34 cellular contexts compared by ENCODE assay signal in the genomic region with DNA sequence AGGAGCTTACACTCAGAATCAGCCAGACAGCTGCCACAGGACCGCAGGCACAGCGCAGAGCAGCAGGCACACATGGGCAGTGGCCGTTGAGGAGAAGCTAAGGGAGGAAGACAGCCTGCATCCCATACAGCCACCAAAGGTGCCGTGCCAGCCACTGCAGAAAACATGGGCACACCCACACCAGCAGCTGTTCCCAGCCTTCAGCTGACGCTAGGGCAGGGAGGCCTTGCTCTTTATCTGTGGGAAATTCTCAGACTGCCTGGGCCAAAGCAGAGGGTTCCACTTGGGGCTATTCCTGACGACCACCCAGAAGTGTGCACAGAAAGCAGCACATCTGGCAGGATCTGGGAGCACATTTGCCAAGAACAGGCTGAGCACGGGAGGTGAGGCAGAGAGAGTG.
"Had no signal": no experiment of that assay in that cellular context is flagged by ENCODE, and none has a peak within 500 bp of the region (broad histone marks: within the 10 kb centered on the region; RNA-seq: fewer than 3 reads in every experiment).

No MANE protein-coding gene starts in this region.

- H3K4me1 Mint-ChIP-seq: activated B cell treated with CpG ODN at 0.5 μM for 24 hours; activated naive CD4-positive, alpha-beta T cell treated with anti-CD3 and anti-CD28 coated beads, Interleukin-2, amount 50 U/mL, for 24 hours; activated naive CD8-positive, alpha-beta T cell treated with anti-CD3 and anti-CD28 coated beads for 36 hours; activated naive CD8-positive, alpha-beta T cell treated with anti-CD3 and anti-CD28 coated beads, Interleukin-2, amount 50 U/mL, for 24 hours; activated T-helper 17 cell treated with anti-CD3 and anti-CD28 coated beads, Interleukin-2, amount 50 U/mL, for 72 hours; T-helper 17 cell had no signal

- H3K27ac ChIP-seq: adrenal gland, body of pancreas, esophagus muscularis mucosa, foreskin keratinocyte, gastrocnemius medialis, WERI-Rb-1 had no signal

- H3K36me3 ChIP-seq: adrenal gland, esophagus muscularis mucosa, gastrocnemius medialis, WERI-Rb-1 had no signal

- H3K36me3 Mint-ChIP-seq: activated naive CD4-positive, alpha-beta T cell treated with anti-CD3 and anti-CD28 coated beads, Interleukin-2, amount 50 U/mL, for 24 hours; activated naive CD8-positive, alpha-beta T cell treated with anti-CD3 and anti-CD28 coated beads for 36 hours had no signal

- DNase-seq: activated B cell treated with CpG ODN at 0.5 μM for 24 hours; activated CD4-positive, alpha-beta T cell treated with anti-CD3 and anti-CD28 coated beads for 48 hours; activated CD4-positive, alpha-beta T cell treated with anti-CD3 and anti-CD28 coated beads, Interleukin-2, amount 50 U/mL, for 1 hour; activated CD4-positive, alpha-beta T cell treated with anti-CD3 and anti-CD28 coated beads, Interleukin-2, amount 50 U/mL, for 48 hours; activated CD8-positive, alpha-beta memory T cell treated with anti-CD3 and anti-CD28 coated beads for 24 hours; activated CD8-positive, alpha-beta T cell treated with anti-CD3 and anti-CD28 coated beads for 36 hours; activated effector memory CD4-positive, alpha-beta T cell treated with Interleukin-2 at 50 U/mL for 16 hours; activated gamma-delta T cell treated with Interleukin-2 at 50 U/mL for 16 hours; activated naive CD4-positive, alpha-beta T cell treated with Interleukin-2 at 50 U/mL for 16 hours; activated naive CD8-positive, alpha-beta T cell treated with anti-CD3 and anti-CD28 coated beads for 36 hours; activated naive CD8-positive, alpha-beta T cell treated with anti-CD3 and anti-CD28 coated beads, Interleukin-2, amount 50 U/mL, for 24 hours; activated T-cell treated with anti-CD3 and anti-CD28 coated beads, Interleukin-2, amount 50 U/mL, for 4 hours; adrenal gland; amygdala; aorta; body of pancreas; caudate nucleus; cortex of kidney; dermis blood vessel endothelial cell; effector CD4-positive, alpha-beta T cell; effector memory CD8-positive, alpha-beta T cell; erythroblast; foreskin keratinocyte; gastrocnemius medialis; glutamatergic neuron; T-helper 1 cell; T-helper 17 cell; T1000; WERI-Rb-1 had no signal

- H3K4me3 ChIP-seq: adrenal gland, body of pancreas, esophagus muscularis mucosa, gastrocnemius medialis had no signal

- H3K27me3 ChIP-seq: adrenal gland, body of pancreas, foreskin keratinocyte had no signal

- H3K9me3 ChIP-seq: adrenal gland, body of pancreas, esophagus muscularis mucosa, gastrocnemius medialis had no signal

- H3K4me3 Mint-ChIP-seq: activated B cell treated with CpG ODN at 0.5 μM for 24 hours; activated CD8-positive, alpha-beta T cell treated with anti-CD3 and anti-CD28 coated beads for 36 hours; activated naive CD4-positive, alpha-beta T cell treated with anti-CD3 and anti-CD28 coated beads, Interleukin-2, amount 50 U/mL, for 24 hours; activated naive CD8-positive, alpha-beta T cell treated with anti-CD3 and anti-CD28 coated beads for 36 hours; activated naive CD8-positive, alpha-beta T cell treated with anti-CD3 and anti-CD28 coated beads, Interleukin-2, amount 50 U/mL, for 24 hours; activated T-cell treated with anti-CD3 and anti-CD28 coated beads, Interleukin-2, amount 50 U/mL, for 4 hours; activated T-helper 17 cell treated with anti-CD3 and anti-CD28 coated beads, Interleukin-2, amount 50 U/mL, for 72 hours; effector memory CD8-positive, alpha-beta T cell; T-helper 17 cell; T-helper 2 cell treated with Interferon-gamma antibody and Interleukin-4, amounts not matched to agents 5 μg/mL and 100 μg/mL, for 36 hours had no signal

- H3K27ac Mint-ChIP-seq: activated B cell treated with CpG ODN at 0.5 μM for 24 hours; activated CD8-positive, alpha-beta T cell treated with anti-CD3 and anti-CD28 coated beads for 36 hours; activated naive CD4-positive, alpha-beta T cell treated with anti-CD3 and anti-CD28 coated beads, Interleukin-2, amount 50 U/mL, for 24 hours; activated naive CD8-positive, alpha-beta T cell treated with anti-CD3 and anti-CD28 coated beads for 36 hours; activated naive CD8-positive, alpha-beta T cell treated with anti-CD3 and anti-CD28 coated beads, Interleukin-2, amount 50 U/mL, for 24 hours; activated T-helper 17 cell treated with anti-CD3 and anti-CD28 coated beads, Interleukin-2, amount 50 U/mL, for 72 hours; effector memory CD8-positive, alpha-beta T cell; T-helper 17 cell; T-helper 2 cell treated with Interferon-gamma antibody and Interleukin-4, amounts not matched to agents 5 μg/mL and 100 μg/mL, for 36 hours had no signal

- H3K9me3 Mint-ChIP-seq: activated B cell treated with CpG ODN at 0.5 μM for 24 hours; activated CD8-positive, alpha-beta T cell treated with anti-CD3 and anti-CD28 coated beads for 36 hours; activated naive CD8-positive, alpha-beta T cell treated with anti-CD3 and anti-CD28 coated beads for 36 hours had no signal

- H3K4me1 ChIP-seq: adrenal gland, body of pancreas, esophagus muscularis mucosa, foreskin keratinocyte, gastrocnemius medialis had no signal

- ATAC-seq: activated CD4-positive, CD25-positive, alpha-beta regulatory T cell treated with anti-CD3 and anti-CD28 coated beads, Interleukin-2, amount 50 U/mL, for 24 hours; activated CD8-positive, alpha-beta T cell treated with anti-CD3 and anti-CD28 coated beads for 36 hours; activated naive CD8-positive, alpha-beta T cell treated with anti-CD3 and anti-CD28 coated beads, Interleukin-2, amount 50 U/mL, for 24 hours; activated T-cell treated with anti-CD3 and anti-CD28 coated beads, Interleukin-2, amount 50 U/mL, for 4 hours; activated T-helper 17 cell treated with anti-CD3 and anti-CD28 coated beads, Interleukin-2, amount 50 U/mL, for 72 hours; body of pancreas; effector memory CD8-positive, alpha-beta T cell; foreskin keratinocyte; gastrocnemius medialis; T-helper 17 cell had no signal
